ENCODE assay signal across 20 cellular contexts in genomic region chr2:175557810-175558377, GRCh38.
"Had no signal": no experiment of that assay in that cellular context is flagged by ENCODE, and none has a peak within 500 bp of the region (broad histone marks: within the 10 kb centered on the region; RNA-seq: fewer than 3 reads in every experiment).

No MANE protein-coding gene starts in this region.

- DNase-seq: activated CD4-positive, alpha-beta T cell treated with anti-CD3 and anti-CD28 coated beads, Interleukin-2, amount 10 ng/mL, durations not matched to agents 7 days and 5 days; activated CD8-positive, alpha-beta memory T cell treated with anti-CD3 and anti-CD28 coated beads, Interleukin-2, amount 50 U/mL, for 4 hours; activated effector memory CD4-positive, alpha-beta T cell treated with Interleukin-2 at 50 U/mL for 16 hours; activated naive CD4-positive, alpha-beta T cell treated with anti-CD3 and anti-CD28 coated beads, Interleukin-2, amount 50 U/mL, for 16 hours; activated T-cell treated with anti-CD3 and anti-CD28 coated beads, Interleukin-2, amount 50 U/mL, for 4 hours; aorta; brain microvascular endothelial cell; central memory CD4-positive, alpha-beta T cell; dorsolateral prefrontal cortex; foreskin melanocyte; glutamatergic neuron; kidney glomerular epithelial cell; left ventricle myocardium superior; mucosa of descending colon; naive B cell; stimulated activated CD8-positive, alpha-beta memory T cell treated with anti-CD3 and anti-CD28 coated beads, Interleukin-4, amount 100 ng/mL, for 48 hours; stimulated activated naive CD4-positive, alpha-beta T cell treated with Interleukin-2 at 50 U/mL for 16 hours had no signal

- H3K4me3 ChIP-seq: dorsolateral prefrontal cortex, mucosa of descending colon, tibial nerve, vagina had no signal

- H3K4me1 ChIP-seq: tibial nerve, vagina had no signal

- H3K27ac ChIP-seq: brain microvascular endothelial cell, dorsolateral prefrontal cortex, tibial nerve, vagina had no signal

- H3K27me3 ChIP-seq: brain microvascular endothelial cell, tibial nerve, vagina had no signal

- H3K9me3 ChIP-seq: mucosa of descending colon, tibial nerve, vagina had no signal

- H3K36me3 ChIP-seq: brain microvascular endothelial cell, tibial nerve, vagina had no signal

- FAIRE-seq: colon had no signal
